Comparison of ENCODE assay signal across 8 cellular contexts in genomic region chr5:176646049-176646706, GRCh38. TPM values are rescaled to one million over a fixed set of nuclear protein-coding genes. Genes with fewer than 3 reads are reported as not detected.
A peak's percentile ranks its signal among the peaks of the same experiment; 100 is the strongest.
DNase-seq lines count a peak whose midpoint lies in the region; ATAC-seq and TF ChIP-seq lines count a peak whose summit lies in the region.

No MANE protein-coding gene starts in this region.

- CTCF ChIA-PET in activated naive CD4-positive, alpha-beta T cell treated with anti-CD3 and anti-CD28 coated beads, Interleukin-2, amount 10 ng/mL, durations not matched to agents 7 days and 5 days (lab: Charles Lee), result interaction anchor here (0.9 to 3.5 kb wide), 4 partner anchors 11 to 76 kb away, joined by 4 to 22 read pairs (median 12); no protein-coding TSS in a partner anchor
- CTCF ChIA-PET in A673 (lab: Charles Lee), result interaction anchor here (0.5 kb wide), 1 partner anchor 442 kb away, joined by 3 read pairs; no protein-coding TSS in a partner anchor

- peak overlapping the region; percentile 85 for H4K8ac ChIP-seq in mesenchymal stem cell (ENCODE audit: low read length)

- H2AK5ac ChIP-seq in mesenchymal stem cell (ENCODE audit: low read length, severe bottlenecking), result peak overlapping the region; percentile 76

- H3K36me3 ChIP-seq in mesenchymal stem cell (ENCODE audit: control insufficient read depth in 1 of 2, insufficient read depth in 2 of 2, low read depth in 1 of 2, low read length in 2 of 2) (peaks cover 0 to 8% of the 10 kb centered on the region in 2 experiments), transverse colon (no peaks in the 10 kb centered on the region), mucosa of descending colon (ENCODE audit: low read depth) (no peaks in the 10 kb centered on the region), A673 (ENCODE audit: insufficient read depth, low read length, poor library complexity, severe bottlenecking) (no peaks in the 10 kb centered on the region)

- intact Hi-C loops in transverse colon (cut with DNase I; ENCODE audit: low total_unique reads), result no loop called here
- intact Hi-C loops in mucosa of descending colon (cut with DNase I, micrococcal nuclease), result no loop called here
- intact Hi-C loops in A673 (cut with micrococcal nuclease; ENCODE audit: unreplicated experiment), result no loop called here

- H2BK15ac ChIP-seq in mesenchymal stem cell (ENCODE audit: low read depth, poor library complexity, severe bottlenecking), result no peak overlapping the region

- H3K9me3 Mint-ChIP-seq in activated naive CD4-positive, alpha-beta T cell treated with anti-CD3 and anti-CD28 coated beads, Interleukin-2, amount 10 ng/mL, durations not matched to agents 7 days and 5 days, result no peaks in the 10 kb centered on the region
- no peaks in the 10 kb centered on the region for H3K9me3 Mint-ChIP-seq in activated naive CD8-positive, alpha-beta T cell treated with anti-CD3 and anti-CD28 coated beads for 36 hours

- H3K4me2 ChIP-seq in mesenchymal stem cell (ENCODE audit: low read length, poor library complexity, severe bottlenecking), result no peak overlapping the region

- H3K4me1 Mint-ChIP-seq in activated naive CD4-positive, alpha-beta T cell treated with anti-CD3 and anti-CD28 coated beads, Interleukin-2, amount 10 ng/mL, durations not matched to agents 7 days and 5 days, result peaks cover 48% of the 10 kb centered on the region
- peaks cover 33% of the 10 kb centered on the region for H3K4me1 Mint-ChIP-seq in activated naive CD8-positive, alpha-beta T cell treated with anti-CD3 and anti-CD28 coated beads for 36 hours

- H3K4ac ChIP-seq in mesenchymal stem cell (ENCODE audit: low read depth in 1 of 2, low read length in 2 of 2), result no peak overlapping the region

- H2BK120ac ChIP-seq in mesenchymal stem cell (ENCODE audit: low read depth, low read length), result no peak overlapping the region

- peaks cover 26% of the 10 kb centered on the region for H3K79me1 ChIP-seq in mesenchymal stem cell (replicated peaks; ENCODE audit: low read length, poor library complexity, severe bottlenecking)

- TF ChIP-seq CTCF in transverse colon (IDR thresholded peaks at IDR 0.05), result no peak
- TF ChIP-seq CTCF in mucosa of descending colon (IDR thresholded peaks at IDR 0.05), result no peak
- no peak for TF ChIP-seq CTCF in A673 (conservative IDR thresholded peaks at IDR 0.05; ENCODE audit: low read depth, low read length)

- no peak overlapping the region for H3K14ac ChIP-seq in mesenchymal stem cell (ENCODE audit: low read length in 2 of 2)

- no peak for ATAC-seq in mucosa of descending colon

- H3K4me3 ChIP-seq in mesenchymal stem cell (ENCODE audit: insufficient read depth in 1 of 2, low read depth in 1 of 2, low read length in 2 of 2), result peak overlapping the region in 1 of 2 experiments; percentile 62
- H3K4me3 ChIP-seq in transverse colon, result peak overlapping the region in 2 of 4 donors; percentile 59 to 83
- no peak overlapping the region for H3K4me3 ChIP-seq in mucosa of descending colon
- no peak overlapping the region for H3K4me3 ChIP-seq in A673 (ENCODE audit: low read depth, low read length, poor library complexity, severe bottlenecking)

- H3K4me1 ChIP-seq in mesenchymal stem cell (ENCODE audit: control insufficient read depth, insufficient read depth, low read depth, low read length), result peaks cover 31% of the 10 kb centered on the region
- peaks cover 9 to 20% (median 17%) of the 10 kb centered on the region in 4 donors for H3K4me1 ChIP-seq in transverse colon
- H3K4me1 ChIP-seq in mucosa of descending colon (ENCODE audit: low read depth), result peaks cover 13% of the 10 kb centered on the region
- no peaks in the 10 kb centered on the region for H3K4me1 ChIP-seq in A673 (ENCODE audit: insufficient read depth, low read length, poor library complexity, severe bottlenecking)

- in situ Hi-C loops in transverse colon (cut with MboI; ENCODE audit: low pct_ligation_motif_present in 1 of 4, low pct_unique_long_range_greater_than_20kb in 1 of 4, low sequenced_read_pairs in 3 of 4), result no loop called here

- H3K23ac ChIP-seq in mesenchymal stem cell (ENCODE audit: low read length in 2 of 2), result no peak overlapping the region

- no peak overlapping the region for H4K91ac ChIP-seq in mesenchymal stem cell (ENCODE audit: low read length)

- no peak for DNase-seq in activated naive CD4-positive, alpha-beta T cell treated with anti-CD3 and anti-CD28 coated beads, Interleukin-2, amount 10 ng/mL, durations not matched to agents 7 days and 5 days
- DNase-seq in activated naive CD4-positive, alpha-beta T cell treated with anti-CD3 and anti-CD28 coated beads, Interleukin-2, amount 50 U/mL, for 16 hours, result no peak
- no peak for DNase-seq in activated naive CD8-positive, alpha-beta T cell treated with anti-CD3 and anti-CD28 coated beads for 36 hours
- DNase-seq in mesenchymal stem cell (no peak), transverse colon (no peak), mucosa of descending colon (no peak), A673 (ENCODE audit: low spot score) (no peak), NCI-H1930 (lab: John Stamatoyannopoulos, UW) (no peak)

- H3K27me3 Mint-ChIP-seq in activated naive CD4-positive, alpha-beta T cell treated with anti-CD3 and anti-CD28 coated beads, Interleukin-2, amount 10 ng/mL, durations not matched to agents 7 days and 5 days, result peaks cover 10% of the 10 kb centered on the region
- peaks cover 5% of the 10 kb centered on the region for H3K27me3 Mint-ChIP-seq in activated naive CD8-positive, alpha-beta T cell treated with anti-CD3 and anti-CD28 coated beads for 36 hours

- H3K27ac Mint-ChIP-seq in activated naive CD4-positive, alpha-beta T cell treated with anti-CD3 and anti-CD28 coated beads, Interleukin-2, amount 10 ng/mL, durations not matched to agents 7 days and 5 days, result peak overlapping the region; percentile 81
- H3K27ac Mint-ChIP-seq in activated naive CD8-positive, alpha-beta T cell treated with anti-CD3 and anti-CD28 coated beads for 36 hours, result peak overlapping the region; percentile 80

- no peak for TF ChIP-seq POLR2A in transverse colon (IDR thresholded peaks at IDR 0.05)

- peaks cover 12% of the 10 kb centered on the region for H3K36me3 Mint-ChIP-seq in activated naive CD4-positive, alpha-beta T cell treated with anti-CD3 and anti-CD28 coated beads, Interleukin-2, amount 10 ng/mL, durations not matched to agents 7 days and 5 days
- peaks cover 5% of the 10 kb centered on the region for H3K36me3 Mint-ChIP-seq in activated naive CD8-positive, alpha-beta T cell treated with anti-CD3 and anti-CD28 coated beads for 36 hours

- TF ChIP-seq EP300 in transverse colon (IDR thresholded peaks at IDR 0.05; ENCODE audit: low read depth), result no peak

- H3K4me3 Mint-ChIP-seq in activated naive CD4-positive, alpha-beta T cell treated with anti-CD3 and anti-CD28 coated beads, Interleukin-2, amount 10 ng/mL, durations not matched to agents 7 days and 5 days, result peak overlapping the region; percentile 88
- peak overlapping the region; percentile 76 for H3K4me3 Mint-ChIP-seq in activated naive CD8-positive, alpha-beta T cell treated with anti-CD3 and anti-CD28 coated beads for 36 hours

- no peak overlapping the region for H2BK5ac ChIP-seq in mesenchymal stem cell (ENCODE audit: low read depth, low read length, poor library complexity, severe bottlenecking)

- peak overlapping the region in 1 of 2 experiments; percentile 15 for H2BK12ac ChIP-seq in mesenchymal stem cell (ENCODE audit: low read length in 2 of 2)

- BruUV-seq in A673 (replicated peaks; lab: Mats Ljungman, UMichigan), result no TSS peak

- peak overlapping the region in 1 of 2 experiments; percentile 37 for H3K18ac ChIP-seq in mesenchymal stem cell (ENCODE audit: low read depth in 1 of 2, low read length in 2 of 2)

- POLR2A ChIA-PET in A673 (lab: Charles Lee; ENCODE audit: low non-redundant PET), result no interaction called here

- H3K27me3 ChIP-seq in mesenchymal stem cell (ENCODE audit: control insufficient read depth in 1 of 2, insufficient read depth in 1 of 2, low read length in 2 of 2) (no peaks in the 10 kb centered on the region), transverse colon (no peaks in the 10 kb centered on the region), A673 (replicated peaks; ENCODE audit: insufficient read depth, low read depth, low read length, poor library complexity) (no peaks in the 10 kb centered on the region)

- peak overlapping the region; percentile 73 for H3K9ac ChIP-seq in mesenchymal stem cell (ENCODE audit: low read length)

- H2AFZ ChIP-seq in mesenchymal stem cell (ENCODE audit: low read depth, low read length), result no peak overlapping the region

- no peak overlapping the region for H3K27ac ChIP-seq in mesenchymal stem cell (ENCODE audit: low read length, poor library complexity, severe bottlenecking)
- peak overlapping the region; percentile 54 to 89 (median 80) for H3K27ac ChIP-seq in transverse colon
- no peak overlapping the region for H3K27ac ChIP-seq in A673 (ENCODE audit: low read depth, low read length, poor library complexity, severe bottlenecking)

- 98% methylated on average over 5 of the region's 7 CpGs for WGBS in mesenchymal stem cell
- 94% methylated on average over 7 of the region's 7 CpGs; no CpG with 5 or more reads in 1 of the 2 donors for WGBS in transverse colon (ENCODE audit: low coverage in 1 of 2), 2 donors

- no peaks in the 10 kb centered on the region for H3K9me3 ChIP-seq in mesenchymal stem cell (ENCODE audit: control insufficient read depth, low read length)
- H3K9me3 ChIP-seq in transverse colon, result no peaks in the 10 kb centered on the region
- no peaks in the 10 kb centered on the region for H3K9me3 ChIP-seq in mucosa of descending colon
- H3K9me3 ChIP-seq in A673 (ENCODE audit: low read depth, low read length, poor library complexity, severe bottlenecking), result no peaks in the 10 kb centered on the region

RNA-seq across cellular contexts. Expression of gene TSPAN17, which starts 1.1 kb away (rescaled TPM):
- 10 to 100 TPM; 25.3 to 28.6 TPM for total RNA-seq in activated naive CD8-positive, alpha-beta T cell treated with anti-CD3 and anti-CD28 coated beads for 36 hours
- polyA plus RNA-seq in mesenchymal stem cell (2013, experiment 1 of 2), result 37.2 TPM
- 39.4 TPM for polyA plus RNA-seq in mesenchymal stem cell (2013, experiment 2 of 2)
- total RNA-seq in transverse colon (100 to 1,000 TPM in 1 of 4 donors, 10 to 100 TPM in 3; 27.2 to 227 (median 36.1) TPM), mucosa of descending colon (10 to 100 TPM; 25.7 to 36.3 (median 31.9) TPM), A673 (2021) (23.3 and 27.8 TPM in 2 replicates)

RNA-seq across cellular contexts. Expression of gene EIF4E1B, which starts 15.7 kb away (rescaled TPM):
- total RNA-seq in activated naive CD8-positive, alpha-beta T cell treated with anti-CD3 and anti-CD28 coated beads for 36 hours, result not detected
- polyA plus RNA-seq in mesenchymal stem cell (2013, experiment 1 of 2), result not detected
- not detected for polyA plus RNA-seq in mesenchymal stem cell (2013, experiment 2 of 2)
- not detected for total RNA-seq in transverse colon
- total RNA-seq in mucosa of descending colon, result not detected
- total RNA-seq in A673 (2021), result not detected in 2 replicates

RNA-seq across cellular contexts. Expression of gene SNCB, which starts 15.8 kb away (rescaled TPM):
- total RNA-seq in activated naive CD8-positive, alpha-beta T cell treated with anti-CD3 and anti-CD28 coated beads for 36 hours, result under 1 TPM; 0.46 to 0.80 TPM
- 1.0 TPM for polyA plus RNA-seq in mesenchymal stem cell (2013, experiment 1 of 2)
- polyA plus RNA-seq in mesenchymal stem cell (2013, experiment 2 of 2), result 1.0 TPM
- not detected for total RNA-seq in transverse colon
- total RNA-seq in mucosa of descending colon, result under 1 TPM in 1 of 3 donors, not detected in 2; 0.89 TPM
- not detected in 2 replicates for total RNA-seq in A673 (2021)

RNA-seq across cellular contexts. Expression of gene GPRIN1, which starts 36.2 kb away (rescaled TPM):
- total RNA-seq in activated naive CD8-positive, alpha-beta T cell treated with anti-CD3 and anti-CD28 coated beads for 36 hours, result 1 to 10 TPM; 1.5 to 1.7 TPM
- polyA plus RNA-seq in mesenchymal stem cell (2013, experiment 1 of 2), result 5.0 TPM
- polyA plus RNA-seq in mesenchymal stem cell (2013, experiment 2 of 2), result 4.9 TPM
- total RNA-seq in transverse colon (1 to 10 TPM; 1.6 to 9.7 (median 3.6) TPM), mucosa of descending colon (1 to 10 TPM; 1.6 to 2.4 (median 1.6) TPM), A673 (2021) (16.7 and 18.9 TPM in 2 replicates)

Comparison
In these comparisons a context has a peak if more than half of its experiments do, and no peak if none do; other contexts are left out.
1. H3K27ac ChIP-seq: peak in transverse colon (4 of 4); none in mesenchymal stem cell (single experiment) and A673 (single experiment).